Comparison of ENCODE assay signal across 1 cellular context in the genomic region with DNA sequence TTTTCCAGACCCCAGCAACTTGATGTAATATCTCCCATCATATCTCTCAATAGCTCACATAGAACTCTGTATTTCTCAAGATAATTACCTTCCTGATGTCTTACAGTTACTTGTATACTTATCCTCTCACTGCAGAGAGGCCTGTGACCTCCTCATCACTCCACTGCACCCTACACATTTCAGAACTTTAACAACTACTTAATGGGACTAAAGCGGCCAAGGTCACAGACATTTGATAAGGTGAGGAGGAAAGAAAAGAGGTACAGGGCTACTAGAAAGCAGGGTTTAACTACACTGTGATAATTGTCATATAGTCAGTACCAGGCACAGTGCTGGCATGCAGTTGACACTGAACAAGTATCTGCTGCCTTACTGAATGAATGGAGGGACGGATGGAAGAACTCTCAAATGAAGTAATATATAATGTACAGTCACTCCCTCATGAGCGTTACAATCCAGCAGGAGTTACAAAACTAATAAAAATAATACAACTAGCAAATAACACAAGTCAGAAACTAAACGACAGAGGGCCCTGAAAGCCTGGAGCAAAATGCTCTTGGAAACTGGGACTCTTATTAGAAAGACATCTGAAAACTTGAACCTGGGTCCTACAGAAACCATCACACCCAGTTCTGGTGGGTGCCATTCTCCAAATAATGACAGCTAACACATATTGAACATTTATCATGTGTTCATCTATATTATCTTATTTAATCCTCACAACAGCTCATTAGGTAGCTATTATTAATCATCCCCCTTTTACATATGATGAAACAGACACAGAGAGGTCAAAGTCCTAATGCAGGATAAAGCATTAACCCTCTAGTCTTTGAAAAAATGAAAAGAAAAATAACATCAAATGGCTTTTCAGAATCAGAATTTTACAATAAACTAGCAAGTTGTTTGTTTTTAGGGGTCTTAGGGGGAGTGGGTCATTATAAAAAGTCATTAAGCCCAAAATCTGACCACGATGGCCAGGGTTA.
TF ChIP-seq lines count a peak whose summit lies in the region.

No MANE protein-coding gene starts in this region.

TF ChIP-seq in K562, 482 proteins besides CTCF, POLR2A, EP300 and RAD21 (continued from another document and continues in another):
- TF ChIP-seq, protein P1, sequence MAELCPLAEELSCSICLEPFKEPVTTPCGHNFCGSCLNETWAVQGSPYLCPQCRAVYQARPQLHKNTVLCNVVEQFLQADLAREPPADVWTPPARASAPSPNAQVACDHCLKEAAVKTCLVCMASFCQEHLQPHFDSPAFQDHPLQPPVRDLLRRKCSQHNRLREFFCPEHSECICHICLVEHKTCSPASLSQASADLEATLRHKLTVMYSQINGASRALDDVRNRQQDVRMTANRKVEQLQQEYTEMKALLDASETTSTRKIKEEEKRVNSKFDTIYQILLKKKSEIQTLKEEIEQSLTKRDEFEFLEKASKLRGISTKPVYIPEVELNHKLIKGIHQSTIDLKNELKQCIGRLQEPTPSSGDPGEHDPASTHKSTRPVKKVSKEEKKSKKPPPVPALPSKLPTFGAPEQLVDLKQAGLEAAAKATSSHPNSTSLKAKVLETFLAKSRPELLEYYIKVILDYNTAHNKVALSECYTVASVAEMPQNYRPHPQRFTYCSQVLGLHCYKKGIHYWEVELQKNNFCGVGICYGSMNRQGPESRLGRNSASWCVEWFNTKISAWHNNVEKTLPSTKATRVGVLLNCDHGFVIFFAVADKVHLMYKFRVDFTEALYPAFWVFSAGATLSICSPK (IDR thresholded peaks at IDR 0.05; ENCODE audit: borderline replicate concordance) = no peak
- TF ChIP-seq TBL1XR1 (IDR thresholded peaks at IDR 0.05; ENCODE audit: low read length in 2 of 2) (0 out of 4 replicates have a peak, but pooled peaks of 1 of the 2 experiments have one; percentile 33), HNRNPH1 (optimal IDR thresholded peaks at IDR 0.05; ENCODE audit: low read depth, low read length) (no peak), NFIC (IDR thresholded peaks at IDR 0.05) (no peak), FOXK1 (CRISPR knock-in tag; IDR thresholded peaks at IDR 0.05; ENCODE audit: borderline replicate concordance) (0 out of 2 replicates have a peak, but pooled peaks have one; percentile 30), CHCHD3 (CRISPR knock-in tag; IDR thresholded peaks at IDR 0.05) (peak; percentile 77; the same call in 1 of the 2 replicates), ZNF232 (CRISPR knock-in tag; IDR thresholded peaks at IDR 0.05) (peak; percentile 69; the same call in 1 of the 2 replicates), CHD2 (IDR thresholded peaks at IDR 0.05; ENCODE audit: low read depth, low read length) (no peak), ZNF707 (CRISPR knock-in tag; conservative IDR thresholded peaks at IDR 0.05) (0 out of 2 replicates have a peak, but pooled peaks have one; percentile 43), ZNF444 (CRISPR knock-in tag; IDR thresholded peaks at IDR 0.05) (no peak), ZNF75A (CRISPR knock-in tag; IDR thresholded peaks at IDR 0.05) (no peak), RFX5 (IDR thresholded peaks at IDR 0.05; ENCODE audit: low read depth, low read length) (no peak), ZNF212 (CRISPR knock-in tag; IDR thresholded peaks at IDR 0.05) (no peak), HDAC3 (IDR thresholded peaks at IDR 0.05; ENCODE audit: borderline replicate concordance, partially characterized antibody) (no peak), RBM25 (IDR thresholded peaks at IDR 0.05; ENCODE audit: low read depth, low read length, severe bottlenecking) (no peak), RBM39 (optimal IDR thresholded peaks at IDR 0.05; ENCODE audit: low read depth, low read length) (no peak), FOXM1 (IDR thresholded peaks at IDR 0.05; ENCODE audit: low read depth) (no peak), FOXM1 (CRISPR knock-in tag; IDR thresholded peaks at IDR 0.05; ENCODE audit: low read depth) (no peak), HCFC1 (IDR thresholded peaks at IDR 0.05; ENCODE audit: low read depth, low read length) (no peak; the same call in 1 of the 2 replicates), HMG20A (CRISPR knock-in tag; conservative IDR thresholded peaks at IDR 0.05) (no peak), HNRNPUL1 (IDR thresholded peaks at IDR 0.05; ENCODE audit: low read length) (no peak), LCOR (CRISPR knock-in tag; IDR thresholded peaks at IDR 0.05) (0 out of 2 replicates have a peak, but pooled peaks have one; percentile 42), BRF1 (IDR thresholded peaks at IDR 0.05; ENCODE audit: borderline replicate concordance, extremely low read depth, insufficient read length) (no peak), EZH2 (IDR thresholded peaks at IDR 0.05; ENCODE audit: borderline replicate concordance, low read depth, low read length) (no peak), STAG1 (CRISPR knock-in tag; IDR thresholded peaks at IDR 0.05; ENCODE audit: borderline replicate concordance) (no peak), IFI16 (CRISPR knock-in tag; IDR thresholded peaks at IDR 0.05) (peak; percentile 45; the same call in 1 of the 2 replicates), HNRNPL (IDR thresholded peaks at IDR 0.05; ENCODE audit: low read depth, low read length) (no peak), ZNF41 (CRISPR knock-in tag; conservative IDR thresholded peaks at IDR 0.05) (no peak), TBP (optimal IDR thresholded peaks at IDR 0.05; ENCODE audit: low read depth, low read length) (peak; percentile 30), ETV1 (tag; conservative IDR thresholded peaks at IDR 0.05; ENCODE audit: low read depth) (no peak), FOXJ2 (tag; IDR thresholded peaks at IDR 0.05) (peak; percentile 60; the same call in 1 of the 2 replicates), ZNF717 (CRISPR knock-in tag; IDR thresholded peaks at IDR 0.05) (0 out of 2 replicates have a peak, but pooled peaks have one; percentile 34), DIDO1 (tag; IDR thresholded peaks at IDR 0.05; ENCODE audit: low read depth) (no peak), ZNF644 (tag; IDR thresholded peaks at IDR 0.05; ENCODE audit: low read depth) (no peak), ARID2 (IDR thresholded peaks at IDR 0.05) (no peak), E2F3 (CRISPR knock-in tag; IDR thresholded peaks at IDR 0.05) (no peak), CREB1 (IDR thresholded peaks at IDR 0.05) (no peak), CREB1 (CRISPR knock-in tag; IDR thresholded peaks at IDR 0.05) (no peak), SUPT5H (IDR thresholded peaks at IDR 0.05) (no peak)
- TF ChIP-seq, protein P2, sequence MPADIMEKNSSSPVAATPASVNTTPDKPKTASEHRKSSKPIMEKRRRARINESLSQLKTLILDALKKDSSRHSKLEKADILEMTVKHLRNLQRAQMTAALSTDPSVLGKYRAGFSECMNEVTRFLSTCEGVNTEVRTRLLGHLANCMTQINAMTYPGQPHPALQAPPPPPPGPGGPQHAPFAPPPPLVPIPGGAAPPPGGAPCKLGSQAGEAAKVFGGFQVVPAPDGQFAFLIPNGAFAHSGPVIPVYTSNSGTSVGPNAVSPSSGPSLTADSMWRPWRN (IDR thresholded peaks at IDR 0.05; ENCODE audit: low read depth) = no peak
- TF ChIP-seq, protein P3, sequence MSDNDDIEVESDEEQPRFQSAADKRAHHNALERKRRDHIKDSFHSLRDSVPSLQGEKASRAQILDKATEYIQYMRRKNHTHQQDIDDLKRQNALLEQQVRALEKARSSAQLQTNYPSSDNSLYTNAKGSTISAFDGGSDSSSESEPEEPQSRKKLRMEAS (CRISPR knock-in tag; IDR thresholded peaks at IDR 0.05) = no peak
- TF ChIP-seq, protein P4, sequence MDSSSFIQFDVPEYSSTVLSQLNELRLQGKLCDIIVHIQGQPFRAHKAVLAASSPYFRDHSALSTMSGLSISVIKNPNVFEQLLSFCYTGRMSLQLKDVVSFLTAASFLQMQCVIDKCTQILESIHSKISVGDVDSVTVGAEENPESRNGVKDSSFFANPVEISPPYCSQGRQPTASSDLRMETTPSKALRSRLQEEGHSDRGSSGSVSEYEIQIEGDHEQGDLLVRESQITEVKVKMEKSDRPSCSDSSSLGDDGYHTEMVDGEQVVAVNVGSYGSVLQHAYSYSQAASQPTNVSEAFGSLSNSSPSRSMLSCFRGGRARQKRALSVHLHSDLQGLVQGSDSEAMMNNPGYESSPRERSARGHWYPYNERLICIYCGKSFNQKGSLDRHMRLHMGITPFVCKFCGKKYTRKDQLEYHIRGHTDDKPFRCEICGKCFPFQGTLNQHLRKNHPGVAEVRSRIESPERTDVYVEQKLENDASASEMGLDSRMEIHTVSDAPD (CRISPR knock-in tag; IDR thresholded peaks at IDR 0.05) = peak; percentile 22; the same call in 1 of the 2 replicates
- TF ChIP-seq, protein P5, sequence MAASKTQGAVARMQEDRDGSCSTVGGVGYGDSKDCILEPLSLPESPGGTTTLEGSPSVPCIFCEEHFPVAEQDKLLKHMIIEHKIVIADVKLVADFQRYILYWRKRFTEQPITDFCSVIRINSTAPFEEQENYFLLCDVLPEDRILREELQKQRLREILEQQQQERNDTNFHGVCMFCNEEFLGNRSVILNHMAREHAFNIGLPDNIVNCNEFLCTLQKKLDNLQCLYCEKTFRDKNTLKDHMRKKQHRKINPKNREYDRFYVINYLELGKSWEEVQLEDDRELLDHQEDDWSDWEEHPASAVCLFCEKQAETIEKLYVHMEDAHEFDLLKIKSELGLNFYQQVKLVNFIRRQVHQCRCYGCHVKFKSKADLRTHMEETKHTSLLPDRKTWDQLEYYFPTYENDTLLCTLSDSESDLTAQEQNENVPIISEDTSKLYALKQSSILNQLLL (CRISPR knock-in tag; IDR thresholded peaks at IDR 0.05; ENCODE audit: borderline replicate concordance) = no peak
- TF ChIP-seq, protein P6, sequence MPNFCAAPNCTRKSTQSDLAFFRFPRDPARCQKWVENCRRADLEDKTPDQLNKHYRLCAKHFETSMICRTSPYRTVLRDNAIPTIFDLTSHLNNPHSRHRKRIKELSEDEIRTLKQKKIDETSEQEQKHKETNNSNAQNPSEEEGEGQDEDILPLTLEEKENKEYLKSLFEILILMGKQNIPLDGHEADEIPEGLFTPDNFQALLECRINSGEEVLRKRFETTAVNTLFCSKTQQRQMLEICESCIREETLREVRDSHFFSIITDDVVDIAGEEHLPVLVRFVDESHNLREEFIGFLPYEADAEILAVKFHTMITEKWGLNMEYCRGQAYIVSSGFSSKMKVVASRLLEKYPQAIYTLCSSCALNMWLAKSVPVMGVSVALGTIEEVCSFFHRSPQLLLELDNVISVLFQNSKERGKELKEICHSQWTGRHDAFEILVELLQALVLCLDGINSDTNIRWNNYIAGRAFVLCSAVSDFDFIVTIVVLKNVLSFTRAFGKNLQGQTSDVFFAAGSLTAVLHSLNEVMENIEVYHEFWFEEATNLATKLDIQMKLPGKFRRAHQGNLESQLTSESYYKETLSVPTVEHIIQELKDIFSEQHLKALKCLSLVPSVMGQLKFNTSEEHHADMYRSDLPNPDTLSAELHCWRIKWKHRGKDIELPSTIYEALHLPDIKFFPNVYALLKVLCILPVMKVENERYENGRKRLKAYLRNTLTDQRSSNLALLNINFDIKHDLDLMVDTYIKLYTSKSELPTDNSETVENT (CRISPR knock-in tag; IDR thresholded peaks at IDR 0.05) = 0 out of 2 replicates have a peak, but pooled peaks have one; percentile 21
- TF ChIP-seq, protein P7, sequence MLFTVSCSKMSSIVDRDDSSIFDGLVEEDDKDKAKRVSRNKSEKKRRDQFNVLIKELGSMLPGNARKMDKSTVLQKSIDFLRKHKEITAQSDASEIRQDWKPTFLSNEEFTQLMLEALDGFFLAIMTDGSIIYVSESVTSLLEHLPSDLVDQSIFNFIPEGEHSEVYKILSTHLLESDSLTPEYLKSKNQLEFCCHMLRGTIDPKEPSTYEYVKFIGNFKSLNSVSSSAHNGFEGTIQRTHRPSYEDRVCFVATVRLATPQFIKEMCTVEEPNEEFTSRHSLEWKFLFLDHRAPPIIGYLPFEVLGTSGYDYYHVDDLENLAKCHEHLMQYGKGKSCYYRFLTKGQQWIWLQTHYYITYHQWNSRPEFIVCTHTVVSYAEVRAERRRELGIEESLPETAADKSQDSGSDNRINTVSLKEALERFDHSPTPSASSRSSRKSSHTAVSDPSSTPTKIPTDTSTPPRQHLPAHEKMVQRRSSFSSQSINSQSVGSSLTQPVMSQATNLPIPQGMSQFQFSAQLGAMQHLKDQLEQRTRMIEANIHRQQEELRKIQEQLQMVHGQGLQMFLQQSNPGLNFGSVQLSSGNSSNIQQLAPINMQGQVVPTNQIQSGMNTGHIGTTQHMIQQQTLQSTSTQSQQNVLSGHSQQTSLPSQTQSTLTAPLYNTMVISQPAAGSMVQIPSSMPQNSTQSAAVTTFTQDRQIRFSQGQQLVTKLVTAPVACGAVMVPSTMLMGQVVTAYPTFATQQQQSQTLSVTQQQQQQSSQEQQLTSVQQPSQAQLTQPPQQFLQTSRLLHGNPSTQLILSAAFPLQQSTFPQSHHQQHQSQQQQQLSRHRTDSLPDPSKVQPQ (CRISPR knock-in tag; IDR thresholded peaks at IDR 0.05; ENCODE audit: borderline replicate concordance) = no peak
- TF ChIP-seq, protein P8, sequence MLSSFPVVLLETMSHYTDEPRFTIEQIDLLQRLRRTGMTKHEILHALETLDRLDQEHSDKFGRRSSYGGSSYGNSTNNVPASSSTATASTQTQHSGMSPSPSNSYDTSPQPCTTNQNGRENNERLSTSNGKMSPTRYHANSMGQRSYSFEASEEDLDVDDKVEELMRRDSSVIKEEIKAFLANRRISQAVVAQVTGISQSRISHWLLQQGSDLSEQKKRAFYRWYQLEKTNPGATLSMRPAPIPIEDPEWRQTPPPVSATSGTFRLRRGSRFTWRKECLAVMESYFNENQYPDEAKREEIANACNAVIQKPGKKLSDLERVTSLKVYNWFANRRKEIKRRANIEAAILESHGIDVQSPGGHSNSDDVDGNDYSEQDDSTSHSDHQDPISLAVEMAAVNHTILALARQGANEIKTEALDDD (IDR thresholded peaks at IDR 0.05) = 0 out of 2 replicates have a peak, but pooled peaks have one; percentile 28
- TF ChIP-seq, protein P9, sequence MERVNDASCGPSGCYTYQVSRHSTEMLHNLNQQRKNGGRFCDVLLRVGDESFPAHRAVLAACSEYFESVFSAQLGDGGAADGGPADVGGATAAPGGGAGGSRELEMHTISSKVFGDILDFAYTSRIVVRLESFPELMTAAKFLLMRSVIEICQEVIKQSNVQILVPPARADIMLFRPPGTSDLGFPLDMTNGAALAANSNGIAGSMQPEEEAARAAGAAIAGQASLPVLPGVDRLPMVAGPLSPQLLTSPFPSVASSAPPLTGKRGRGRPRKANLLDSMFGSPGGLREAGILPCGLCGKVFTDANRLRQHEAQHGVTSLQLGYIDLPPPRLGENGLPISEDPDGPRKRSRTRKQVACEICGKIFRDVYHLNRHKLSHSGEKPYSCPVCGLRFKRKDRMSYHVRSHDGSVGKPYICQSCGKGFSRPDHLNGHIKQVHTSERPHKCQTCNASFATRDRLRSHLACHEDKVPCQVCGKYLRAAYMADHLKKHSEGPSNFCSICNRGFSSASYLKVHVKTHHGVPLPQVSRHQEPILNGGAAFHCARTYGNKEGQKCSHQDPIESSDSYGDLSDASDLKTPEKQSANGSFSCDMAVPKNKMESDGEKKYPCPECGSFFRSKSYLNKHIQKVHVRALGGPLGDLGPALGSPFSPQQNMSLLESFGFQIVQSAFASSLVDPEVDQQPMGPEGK (CRISPR knock-in tag; IDR thresholded peaks at IDR 0.05; ENCODE audit: borderline replicate concordance) = no peak
- TF ChIP-seq, protein P10, sequence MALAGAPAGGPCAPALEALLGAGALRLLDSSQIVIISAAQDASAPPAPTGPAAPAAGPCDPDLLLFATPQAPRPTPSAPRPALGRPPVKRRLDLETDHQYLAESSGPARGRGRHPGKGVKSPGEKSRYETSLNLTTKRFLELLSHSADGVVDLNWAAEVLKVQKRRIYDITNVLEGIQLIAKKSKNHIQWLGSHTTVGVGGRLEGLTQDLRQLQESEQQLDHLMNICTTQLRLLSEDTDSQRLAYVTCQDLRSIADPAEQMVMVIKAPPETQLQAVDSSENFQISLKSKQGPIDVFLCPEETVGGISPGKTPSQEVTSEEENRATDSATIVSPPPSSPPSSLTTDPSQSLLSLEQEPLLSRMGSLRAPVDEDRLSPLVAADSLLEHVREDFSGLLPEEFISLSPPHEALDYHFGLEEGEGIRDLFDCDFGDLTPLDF (CRISPR knock-in tag; IDR thresholded peaks at IDR 0.05) = no peak
